ENCODE assay signal across 4 cellular contexts in the genomic region with DNA sequence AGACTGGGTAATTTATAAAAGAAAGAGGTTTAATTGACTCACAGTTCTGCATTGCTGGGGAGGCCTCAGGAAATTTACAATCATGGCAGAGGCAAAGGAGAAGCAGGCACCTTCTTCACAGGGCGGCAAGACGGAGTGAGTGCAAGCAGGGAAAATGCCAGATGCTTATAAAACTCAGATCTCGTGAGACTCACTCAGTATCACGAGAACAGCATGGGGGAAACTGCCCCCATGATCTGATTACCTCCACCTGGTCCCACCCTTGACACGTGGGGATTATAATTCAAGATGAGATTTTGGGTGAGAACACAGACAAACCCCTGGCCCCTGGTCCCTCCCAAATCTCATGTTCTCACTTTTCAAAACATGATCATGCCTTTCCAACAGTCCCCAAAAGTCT. TPM values are rescaled to one million over a fixed set of nuclear protein-coding genes. Genes with fewer than 3 reads are reported as not detected.
"Had no signal": no experiment of that assay in that cellular context is flagged by ENCODE, and none has a peak within 500 bp of the region (broad histone marks: within the 10 kb centered on the region; RNA-seq: fewer than 3 reads in every experiment).

No MANE protein-coding gene starts in this region.

RNA-seq across cellular contexts. Expression of gene DEFB118, which starts 4.1 kb away (rescaled TPM):
- total RNA-seq: HT-29, HT1080, IMR-90 had no signal
- polyA plus RNA-seq: IgD-negative memory B cell, IMR-90 had no signal

RNA-seq across cellular contexts. Expression of gene DEFB119, which starts 26.1 kb away (rescaled TPM):
- total RNA-seq: HT-29, HT1080, IMR-90 had no signal
- polyA plus RNA-seq: IgD-negative memory B cell, IMR-90 had no signal

RNA-seq across cellular contexts. Expression of gene DEFB121, which starts 41.7 kb away (rescaled TPM):
- total RNA-seq: HT-29, HT1080, IMR-90 had no signal
- polyA plus RNA-seq: IgD-negative memory B cell, IMR-90 had no signal

RNA-seq across cellular contexts. Expression of gene DEFB116, which starts 55.9 kb away (rescaled TPM):
- total RNA-seq: HT-29, HT1080, IMR-90 had no signal
- polyA plus RNA-seq: IgD-negative memory B cell, IMR-90 had no signal
